ENCODE assay signal across 8 cellular contexts in genomic region chr12:67217647-67218046, GRCh38.
"Had no signal": no experiment of that assay in that cellular context is flagged by ENCODE, and none has a peak within 500 bp of the region (broad histone marks: within the 10 kb centered on the region; RNA-seq: fewer than 3 reads in every experiment).

No MANE protein-coding gene starts in this region.

- H3K4me3 ChIP-seq: GM12878 had no signal

- DNase-seq: GDM1, GF-D8 had no signal

- FAIRE-seq: G401.6, GM12878, GM12891, GM12892, GM18507, GM19239 had no signal

- ATAC-seq: GM12878 had no signal
